ENCODE assay signal across 8 cellular contexts in genomic region chr5:11182441-11183080, GRCh38.
DNase-seq lines count a peak whose midpoint lies in the region; ATAC-seq and TF ChIP-seq lines count a peak whose summit lies in the region.

No MANE protein-coding gene starts in this region.

- intact Hi-C loops in sciatic nerve (cut with DNase I): no loop called here
- intact Hi-C loops in activated CD4-positive, alpha-beta T cell treated with anti-CD3 and anti-CD28 coated beads, Interleukin-2, amount 10 ng/mL, durations not matched to agents 24 days and 14 days (cut with micrococcal nuclease): no loop called here

- H3K27ac ChIP-seq in suprapubic skin: no peak overlapping the region

- no peaks in the 10 kb centered on the region for H3K4me1 ChIP-seq in suprapubic skin

- no peaks in the 10 kb centered on the region for H3K36me3 Mint-ChIP-seq in activated CD4-positive, alpha-beta T cell treated with anti-CD3 and anti-CD28 coated beads, Interleukin-2, amount 10 ng/mL, durations not matched to agents 24 days and 14 days (ENCODE audit: low read depth)

- no peaks in the 10 kb centered on the region for H3K27me3 Mint-ChIP-seq in activated CD4-positive, alpha-beta T cell treated with anti-CD3 and anti-CD28 coated beads, Interleukin-2, amount 10 ng/mL, durations not matched to agents 24 days and 14 days

- H3K27ac Mint-ChIP-seq in activated CD4-positive, alpha-beta T cell treated with anti-CD3 and anti-CD28 coated beads, Interleukin-2, amount 10 ng/mL, durations not matched to agents 24 days and 14 days: no peak overlapping the region

- 63% methylated on average over 3 of the region's 3 CpGs for WGBS in suprapubic skin

- H3K4me3 ChIP-seq in suprapubic skin: no peak overlapping the region

- TF ChIP-seq EP300 in suprapubic skin (IDR thresholded peaks at IDR 0.05): no peak

- no peaks in the 10 kb centered on the region for H3K27me3 ChIP-seq in suprapubic skin

- TF ChIP-seq CTCF in suprapubic skin (IDR thresholded peaks at IDR 0.05): peak in 1 of 2 donors; percentile 7

- no peaks in the 10 kb centered on the region for H3K9me3 Mint-ChIP-seq in activated CD4-positive, alpha-beta T cell treated with anti-CD3 and anti-CD28 coated beads, Interleukin-2, amount 10 ng/mL, durations not matched to agents 24 days and 14 days

- no peaks in the 10 kb centered on the region for H3K9me3 ChIP-seq in suprapubic skin

- DNase-seq in GM04504 (ENCODE audit: low read depth): peak; percentile 1
- DNase-seq in NOMO-1 treated with dmso at 0.1 percent for 144 hours (lab: John Stamatoyannopoulos, UW; ENCODE audit: unreplicated experiment): peak; percentile 15
- DNase-seq in erythroblast (lab: John Stamatoyannopoulos, UW): peak; percentile 12 to 40
- no peak for DNase-seq in sciatic nerve (ENCODE audit: low spot score)
- no peak for DNase-seq in suprapubic skin (ENCODE audit: low spot score in 2 of 2)
- no peak for DNase-seq in activated CD4-positive, alpha-beta T cell treated with anti-CD3 and anti-CD28 coated beads, Interleukin-2, amount 10 ng/mL, durations not matched to agents 24 days and 14 days
- DNase-seq in DMS79 treated with DMSO at 0.1 percent for 48 hours (lab: John Stamatoyannopoulos, UW): no peak

- H3K36me3 ChIP-seq in suprapubic skin: no peaks in the 10 kb centered on the region

- no peaks in the 10 kb centered on the region for H3K4me1 Mint-ChIP-seq in activated CD4-positive, alpha-beta T cell treated with anti-CD3 and anti-CD28 coated beads, Interleukin-2, amount 10 ng/mL, durations not matched to agents 24 days and 14 days

- no peak for TF ChIP-seq POLR2A in erythroblast (IDR thresholded peaks at IDR 0.05; ENCODE audit: low read length)
- no peak for TF ChIP-seq POLR2A in suprapubic skin (IDR thresholded peaks at IDR 0.05)

- ATAC-seq in HG02885 (IDR thresholded peaks at IDR 0.05; ENCODE audit: poor library complexity, unreplicated experiment) (peak; percentile 63), sciatic nerve (peak; percentile 42)

- H3K4me3 Mint-ChIP-seq in activated CD4-positive, alpha-beta T cell treated with anti-CD3 and anti-CD28 coated beads, Interleukin-2, amount 10 ng/mL, durations not matched to agents 24 days and 14 days: no peak overlapping the region

Comparison
In these comparisons a context has a peak if more than half of its experiments do, and no peak if none do; other contexts are left out.
1. DNase-seq: peak in GM04504 (single experiment), NOMO-1 treated with dmso at 0.1 percent for 144 hours (single experiment) and erythroblast (2 of 2); none in sciatic nerve (single experiment), suprapubic skin (0 of 2), activated CD4-positive, alpha-beta T cell treated with anti-CD3 and anti-CD28 coated beads, Interleukin-2, amount 10 ng/mL, durations not matched to agents 24 days and 14 days (single experiment) and DMS79 treated with DMSO at 0.1 percent for 48 hours (single experiment).